Comparison of ENCODE assay signal across 16 cellular contexts in the genomic region with DNA sequence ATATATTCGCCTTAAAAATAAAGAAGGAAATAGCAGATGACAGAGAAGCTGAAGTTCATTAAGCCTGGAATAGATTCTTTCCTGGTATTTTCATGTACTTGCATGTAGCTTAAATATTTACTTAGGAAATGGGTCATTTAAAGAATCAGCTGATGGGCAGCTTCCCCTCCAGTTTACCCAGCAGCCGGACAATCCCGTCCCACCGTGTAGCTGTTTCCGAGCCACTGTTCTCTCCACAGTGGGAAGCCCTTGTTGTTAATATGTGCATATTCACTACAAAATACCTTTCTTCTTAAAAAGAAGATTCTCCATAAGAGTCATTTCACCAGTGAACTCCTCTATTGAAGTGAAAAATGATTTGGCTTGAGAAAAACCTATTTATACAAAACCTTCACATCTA.
DNase-seq lines count a peak whose midpoint lies in the region; ATAC-seq and TF ChIP-seq lines count a peak whose summit lies in the region.
"Had no signal": no experiment of that assay in that cellular context is flagged by ENCODE, and none has a peak within 500 bp of the region (broad histone marks: within the 10 kb centered on the region; RNA-seq: fewer than 3 reads in every experiment).

No MANE protein-coding gene starts in this region.

- intact Hi-C loops in stomach (cut with DNase I; ENCODE audit: low total_unique reads): no loop called here

- H3K4me3 ChIP-seq in HUES6 (ENCODE audit: low read depth, low read length): peak overlapping the region; percentile 45; the same call in 1 of the 2 replicates
- no peak overlapping the region for H3K4me3 ChIP-seq in SK-N-MC
- H3K4me3 ChIP-seq in stomach: no peak overlapping the region
- H3K4me3 ChIP-seq: suprapubic skin had no signal

- peak overlapping the region; percentile 67; the same call in 1 of the 2 replicates for H3K27ac ChIP-seq in HUES6 (ENCODE audit: low read depth, low read length)
- peak overlapping the region; percentile 21; the same call in 1 of the 2 replicates for H3K27ac ChIP-seq in SK-N-MC
- peak overlapping the region in 3 of 5 donors; percentile 49 to 62 (median 59) for H3K27ac ChIP-seq in stomach
- H3K27ac ChIP-seq: suprapubic skin had no signal

- H3K9ac ChIP-seq in HUES6 (ENCODE audit: low read length) (peak overlapping the region; percentile 22), SK-N-MC (ENCODE audit: insufficient read length) (no peak overlapping the region)

- no peak for TF ChIP-seq POLR2A in stomach (IDR thresholded peaks at IDR 0.05)

- no peaks in the 10 kb centered on the region for H3K9me3 ChIP-seq in HUES6 (ENCODE audit: control insufficient read depth, insufficient read depth, low read depth, low read length)
- H3K9me3 ChIP-seq in SK-N-MC (ENCODE audit: low read depth, low read length): no peaks in the 10 kb centered on the region
- no peaks in the 10 kb centered on the region for H3K9me3 ChIP-seq in stomach
- H3K9me3 ChIP-seq: suprapubic skin had no signal

- H3K36me3 ChIP-seq in HUES6 (ENCODE audit: control insufficient read depth, insufficient read depth, low read length) (no peaks in the 10 kb centered on the region), SK-N-MC (ENCODE audit: insufficient read depth, low read length) (no peaks in the 10 kb centered on the region), stomach (no peaks in the 10 kb centered on the region)
- H3K36me3 ChIP-seq: suprapubic skin had no signal

- DNase-seq in SK-N-MC (ENCODE audit: low read depth, low spot score): no peak
- DNase-seq in iPS-NIHi11 (ENCODE audit: low spot score): peak; percentile 31
- DNase-seq in stomach: no peak
- DNase-seq in NCI-H524 treated with DMSO at 0.1 percent for 48 hours (lab: John Stamatoyannopoulos, UW): no peak
- DNase-seq in foreskin melanocyte: no peak
- DNase-seq: activated CD4-positive, alpha-beta T cell treated with anti-CD3 and anti-CD28 coated beads for 1 hour; activated T-cell treated with anti-CD3 and anti-CD28 coated beads, Interleukin-2, amount 50 U/mL, for 1 hour; CD8-positive, alpha-beta T cell; midbrain; nephron progenitor cell; PC-3; Right ventricle myocardium superior; stimulated activated CD4-positive, alpha-beta T cell treated with anti-CD3 and anti-CD28 coated beads, Interleukin-1b, Interleukin-23, amount 100 ng/mL, for 48 hours had no signal

- ATAC-seq in HG03175 (IDR thresholded peaks at IDR 0.05; ENCODE audit: unreplicated experiment): no peak
- ATAC-seq: CD8-positive, alpha-beta T cell had no signal

- TF ChIP-seq EP300 in stomach (IDR thresholded peaks at IDR 0.05): no peak

- H3K4me1 ChIP-seq in HUES6 (ENCODE audit: control insufficient read depth, insufficient read depth, low read length): peaks cover 53% of the 10 kb centered on the region
- peaks cover 8 to 75% (median 36%) of the 10 kb centered on the region in 4 donors for H3K4me1 ChIP-seq in stomach

- 19 to 47% (median 35%) methylated on average over 5 of the region's 5 CpGs for WGBS in stomach, 5 donors

- H3K27me3 ChIP-seq in HUES6 (ENCODE audit: control insufficient read depth, insufficient read depth, low read length): no peaks in the 10 kb centered on the region
- H3K27me3 ChIP-seq in stomach: no peaks in the 10 kb centered on the region
- H3K27me3 ChIP-seq: suprapubic skin had no signal

- TF ChIP-seq CTCF in stomach (IDR thresholded peaks at IDR 0.05): no peak
